14 cellular contexts compared by ENCODE assay signal in the genomic region with DNA sequence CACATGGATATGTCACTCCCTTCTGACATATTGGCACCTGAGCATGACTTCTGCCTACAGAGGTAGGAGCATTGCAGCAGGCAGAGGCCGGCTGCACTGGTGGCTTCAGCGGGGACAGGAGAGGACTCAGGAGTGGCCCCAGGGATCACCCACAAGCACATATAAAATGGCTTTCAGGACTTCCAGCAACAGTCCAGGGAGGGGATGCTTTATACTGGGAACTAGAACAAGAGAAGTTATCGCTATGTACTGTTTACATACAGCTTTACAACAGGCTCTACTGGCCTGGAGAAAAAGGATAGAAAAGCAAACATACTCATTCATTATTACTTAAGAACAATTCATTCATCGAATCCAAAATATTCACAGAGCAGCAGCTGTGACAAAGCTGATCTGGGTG.
"Had no signal": no experiment of that assay in that cellular context is flagged by ENCODE, and none has a peak within 500 bp of the region (broad histone marks: within the 10 kb centered on the region; RNA-seq: fewer than 3 reads in every experiment).

No MANE protein-coding gene starts in this region.

- H3K4me3 ChIP-seq: left lung, lung, ovary, prostate gland had no signal

- H3K36me3 ChIP-seq: left lung, ovary, prostate gland had no signal

- ATAC-seq: activated CD4-positive, CD25-positive, alpha-beta regulatory T cell treated with anti-CD3 and anti-CD28 coated beads, Interleukin-2, amount 50 U/mL, for 24 hours; activated CD8-positive, alpha-beta memory T cell treated with anti-CD3 and anti-CD28 coated beads, Interleukin-2, amount 10 ng/mL, durations not matched to agents 7 days and 5 days; activated CD8-positive, alpha-beta T cell treated with anti-CD3 and anti-CD28 coated beads for 36 hours; natural killer cell had no signal

- FAIRE-seq: endometrium had no signal

- H3K27ac ChIP-seq: left lung, prostate gland had no signal

- H3K9me3 ChIP-seq: left lung, ovary, prostate gland had no signal

- H3K27me3 ChIP-seq: left lung, ovary had no signal

- DNase-seq: activated CD4-positive, alpha-beta T cell treated with anti-CD3 and anti-CD28 coated beads, Interleukin-2, amount 10 ng/mL, durations not matched to agents 24 days and 14 days; activated CD8-positive, alpha-beta memory T cell treated with anti-CD3 and anti-CD28 coated beads, Interleukin-2, amount 10 ng/mL, durations not matched to agents 7 days and 5 days; activated CD8-positive, alpha-beta T cell treated with anti-CD3 and anti-CD28 coated beads for 36 hours; activated gamma-delta T cell treated with Interleukin-2 at 50 U/mL for 16 hours; aorta; left lung; natural killer cell; ovary; stimulated activated CD4-positive, alpha-beta T cell treated with anti-CD3 and anti-CD28 coated beads, Interleukin-4, amount 100 ng/mL, for 24 hours; stimulated activated naive CD4-positive, alpha-beta T cell treated with Interleukin-2 at 50 U/mL for 16 hours had no signal

- H3K4me1 ChIP-seq: left lung, prostate gland had no signal
